Comparison of ENCODE assay signal across 12 cellular contexts in genomic region chr13:45162821-45163220, GRCh38. TPM values are rescaled to one million over a fixed set of nuclear protein-coding genes. Genes with fewer than 3 reads are reported as not detected.
A peak's percentile ranks its signal among the peaks of the same experiment; 100 is the strongest.
DNase-seq lines count a peak whose midpoint lies in the region; ATAC-seq, FAIRE-seq and TF ChIP-seq lines count a peak whose summit lies in the region.
"Had no signal": no experiment of that assay in that cellular context is flagged by ENCODE, and none has a peak within 500 bp of the region (broad histone marks: within the 10 kb centered on the region; RNA-seq: fewer than 3 reads in every experiment).

No MANE protein-coding gene starts in this region.

- H3K4me1 Mint-ChIP-seq in HFFc6 (ENCODE audit: low read depth) (peaks cover 26% of the 10 kb centered on the region), astrocyte (ENCODE audit: low read depth, unreplicated experiment) (peaks cover 18% of the 10 kb centered on the region), GM23338 (peaks cover 6% of the 10 kb centered on the region; the same call in 1 of the 3 replicates)

- H3K36me3 ChIP-seq in ACC112 (ENCODE audit: insufficient read depth, low read length) (peaks cover 7% of the 10 kb centered on the region; the same call in 1 of the 2 replicates), astrocyte (ENCODE audit: insufficient read depth, low read length) (peaks cover 3% of the 10 kb centered on the region), hepatocyte (replicated peaks; ENCODE audit: insufficient read depth, low read depth) (no peaks in the 10 kb centered on the region), GM23338 (ENCODE audit: insufficient read depth) (no peaks in the 10 kb centered on the region; the same call in 1 of the 2 replicates), spleen (peaks cover 0 to 52% (median 6%) of the 10 kb centered on the region in 6 donors)

- no peaks in the 10 kb centered on the region for H3K9me2 ChIP-seq in hepatocyte (replicated peaks; ENCODE audit: insufficient read depth)
- no peaks in the 10 kb centered on the region for H3K9me2 ChIP-seq in GM23338 (ENCODE audit: insufficient read depth)

- H3F3A ChIP-seq in GM23338 (replicated peaks; ENCODE audit: low read depth), result no peaks in the 10 kb centered on the region

- H3K36me3 Mint-ChIP-seq in HFFc6 (ENCODE audit: low read depth) (peaks cover 21% of the 10 kb centered on the region), astrocyte (ENCODE audit: low read depth, unreplicated experiment) (peaks cover 13% of the 10 kb centered on the region), GM23338 (ENCODE audit: low read depth) (peaks cover 13% of the 10 kb centered on the region; the same call in 2 of the 3 replicates)

- H3K4me2 ChIP-seq in astrocyte (ENCODE audit: low read length), result peak overlapping the region; percentile 59
- H3K4me2 ChIP-seq in hepatocyte, result no peak overlapping the region
- H3K4me2 ChIP-seq in GM23338, result no peak overlapping the region

- H3K27ac Mint-ChIP-seq in HFFc6 (peak overlapping the region; percentile 95), astrocyte (ENCODE audit: unreplicated experiment) (peak overlapping the region; percentile 60), GM23338 (no peak overlapping the region)

- peaks cover 1% of the 10 kb centered on the region; the same call in 1 of the 2 replicates for H3K27me3 Mint-ChIP-seq in HFFc6 (ENCODE audit: insufficient read depth)
- H3K27me3 Mint-ChIP-seq in astrocyte (ENCODE audit: low read depth, unreplicated experiment), result no peaks in the 10 kb centered on the region
- no peaks in the 10 kb centered on the region for H3K27me3 Mint-ChIP-seq in GM23338 (ENCODE audit: insufficient read depth, low read depth, poor library complexity)
- H3K27me3 Mint-ChIP-seq: CD8-positive, alpha-beta memory T cell had no signal

- WGBS in hepatocyte (ENCODE audit: low lambda C conversion rate, missing lambda C conversion rate), result 71% methylated on average over 1 of the region's 1 CpG
- WGBS in spleen, 5 donors, result 80 to 90% (median 87%) methylated on average over 1 of the region's 1 CpG

- no peaks in the 10 kb centered on the region for H3K79me2 ChIP-seq in ACC112 (ENCODE audit: control insufficient read depth, insufficient read depth, low read length, unreplicated experiment)
- peaks cover 22% of the 10 kb centered on the region for H3K79me2 ChIP-seq in astrocyte (ENCODE audit: insufficient read depth, low read length)
- no peaks in the 10 kb centered on the region for H3K79me2 ChIP-seq in hepatocyte
- 0 out of 2 replicates have a peak, but pooled peaks cover 6% of the 10 kb centered on the region for H3K79me2 ChIP-seq in GM23338 (replicated peaks; ENCODE audit: insufficient read depth)

- TF ChIP-seq POLR2A in spleen (IDR thresholded peaks at IDR 0.05), result no peak

- H3K9ac ChIP-seq in astrocyte (ENCODE audit: low read length), result peak overlapping the region; percentile 67

- peak overlapping the region; percentile 89 for H3K27ac ChIP-seq in ACC112 (ENCODE audit: low read depth, low read length)
- H3K27ac ChIP-seq in astrocyte (ENCODE audit: low read depth, low read length), result peak overlapping the region; percentile 88
- H3K27ac ChIP-seq in hepatocyte, result peak overlapping the region; percentile 50
- no peak overlapping the region for H3K27ac ChIP-seq in GM23338 (ENCODE audit: low read depth)
- H3K27ac ChIP-seq in spleen, result no peak overlapping the region

- H3K9me3 ChIP-seq in astrocyte (ENCODE audit: insufficient read depth, low read depth, low read length), result no peaks in the 10 kb centered on the region
- H3K9me3 ChIP-seq in hepatocyte (ENCODE audit: low read depth), result no peaks in the 10 kb centered on the region
- peaks cover 0 to under 1% (median 0%) of the 10 kb centered on the region in 8 donors for H3K9me3 ChIP-seq in spleen

- DNase-seq in HFFc6 (peak; percentile 87), astrocyte (ENCODE audit: low read depth) (peak; percentile 90), hepatocyte (ENCODE audit: low spot score) (no peak), GM23338 (ENCODE audit: low spot score) (no peak), NCI-H526 treated with DMSO at 0.1 percent for 48 hours (lab: John Stamatoyannopoulos, UW) (no peak), spleen (no peak)
- DNase-seq: CD8-positive, alpha-beta memory T cell; Karpas-422; NCI-H446 had no signal

- H3K4me3 ChIP-seq in ACC112 (ENCODE audit: low read depth, low read length), result no peak overlapping the region
- no peak overlapping the region for H3K4me3 ChIP-seq in astrocyte (ENCODE audit: insufficient read depth, low read depth, low read length)
- H3K4me3 ChIP-seq in hepatocyte, result no peak overlapping the region
- H3K4me3 ChIP-seq in GM23338, result no peak overlapping the region
- H3K4me3 ChIP-seq in spleen, result no peak overlapping the region

- H3K27me3 ChIP-seq in ACC112 (ENCODE audit: insufficient read depth, low read length) (no peaks in the 10 kb centered on the region), astrocyte (ENCODE audit: insufficient read depth, low read length) (no peaks in the 10 kb centered on the region), hepatocyte (no peaks in the 10 kb centered on the region), GM23338 (ENCODE audit: insufficient read depth) (no peaks in the 10 kb centered on the region), spleen (replicated peaks in 1 of 7) (no peaks in the 10 kb centered on the region)

- H3K9me3 Mint-ChIP-seq in HFFc6, result no peaks in the 10 kb centered on the region
- peaks cover 1% of the 10 kb centered on the region for H3K9me3 Mint-ChIP-seq in astrocyte (ENCODE audit: unreplicated experiment)
- no peaks in the 10 kb centered on the region for H3K9me3 Mint-ChIP-seq in GM23338
- H3K9me3 Mint-ChIP-seq: CD8-positive, alpha-beta memory T cell had no signal

- ATAC-seq in GM23338, result no peak
- no peak for ATAC-seq in HG03442 (IDR thresholded peaks at IDR 0.05; ENCODE audit: unreplicated experiment)

- H2AFZ ChIP-seq in ACC112 (ENCODE audit: low read length, unreplicated experiment) (no peak overlapping the region), astrocyte (ENCODE audit: low read depth, low read length) (no peak overlapping the region), hepatocyte (no peak overlapping the region), GM23338 (no peak overlapping the region)

- no peak for FAIRE-seq in astrocyte (lab: Jason Lieb, UNC)

- intact Hi-C loops in spleen (cut with DNase I; ENCODE audit: low total_unique reads), result no loop called here

- H4K20me1 ChIP-seq in astrocyte (ENCODE audit: insufficient read depth, low read length) (no peaks in the 10 kb centered on the region), hepatocyte (ENCODE audit: insufficient read depth, poor library complexity, severe bottlenecking) (no peaks in the 10 kb centered on the region), GM23338 (replicated peaks; ENCODE audit: insufficient read depth) (0 out of 2 replicates have a peak, but pooled peaks cover 2% of the 10 kb centered on the region)

- no peak for TF ChIP-seq CTCF in HFFc6 (IDR thresholded peaks at IDR 0.05)
- TF ChIP-seq CTCF in astrocyte (IDR thresholded peaks at IDR 0.05; ENCODE audit: insufficient read depth, low read depth, low read length), result no peak
- TF ChIP-seq CTCF in hepatocyte (IDR thresholded peaks at IDR 0.05; ENCODE audit: poor library complexity), result no peak
- TF ChIP-seq CTCF in GM23338 (conservative IDR thresholded peaks at IDR 0.05; ENCODE audit: low read depth in 2 of 2), result no peak
- TF ChIP-seq CTCF in spleen (IDR thresholded peaks at IDR 0.05 in 8 of 11, conservative IDR thresholded peaks at IDR 0.05 in 3 of 11), result no peak

- H3K4me3 Mint-ChIP-seq in HFFc6, result peak overlapping the region; percentile 39; the same call in 1 of the 2 replicates
- no peak overlapping the region for H3K4me3 Mint-ChIP-seq in astrocyte (ENCODE audit: unreplicated experiment)
- H3K4me3 Mint-ChIP-seq in GM23338, result no peak overlapping the region
- H3K4me3 Mint-ChIP-seq: CD8-positive, alpha-beta memory T cell had no signal

- peaks cover 18% of the 10 kb centered on the region for H3K4me1 ChIP-seq in ACC112 (ENCODE audit: control insufficient read depth, insufficient read depth, low read length, unreplicated experiment)
- peaks cover 17% of the 10 kb centered on the region for H3K4me1 ChIP-seq in astrocyte (ENCODE audit: insufficient read depth, low read length)
- no peaks in the 10 kb centered on the region for H3K4me1 ChIP-seq in hepatocyte (ENCODE audit: insufficient read depth)
- no peaks in the 10 kb centered on the region for H3K4me1 ChIP-seq in GM23338 (ENCODE audit: insufficient read depth)
- no peaks in the 10 kb centered on the region for H3K4me1 ChIP-seq in spleen

TF ChIP-seq in GM23338, 12 proteins besides CTCF, POLR2A, EP300 and RAD21 (continues in another document):
- TF ChIP-seq EZH2 (IDR thresholded peaks at IDR 0.05; ENCODE audit: low read depth, unreplicated experiment) (no peak), ETS1 (IDR thresholded peaks at IDR 0.05) (no peak)

RNA-seq across cellular contexts. Expression of gene KCTD4, which starts 38.0 kb away (rescaled TPM):
- total RNA-seq in HFFc6 (2021; fragmentation: NEBNext Ultra II Directional; extraction: Animal tissue kit (Norgen Biotek cat#: 25700)), result 1 to 10 TPM in 4 of 6 experiments, under 1 TPM in 2; 0.73 to 4.5 (median 1.1) TPM
- total RNA-seq in astrocyte, result 0.41 and 0.64 TPM in 2 replicates
- total RNA-seq in hepatocyte, result 0.23 and 0.60 TPM in 2 replicates
- 0.21 and 1.2 TPM in 2 replicates for polyA plus RNA-seq in hepatocyte
- total RNA-seq in GM23338 (2014; rRNA removed; shearing (Covaris generic)), result not detected in 2 replicates
- polyA plus RNA-seq in GM23338 (2016; fragmentation: Nextera tagmentation; extraction: Ambion mirVana), result 0.24 and 0.26 TPM in 2 replicates
- not detected for total RNA-seq in spleen
- polyA plus RNA-seq in spleen, result under 1 TPM in 1 of 3 donors, not detected in 2; 0.10 TPM
- total RNA-seq: cardiac septum; CD8-positive, alpha-beta memory T cell had no signal
- polyA plus RNA-seq: CD8-positive, alpha-beta memory T cell had no signal

RNA-seq across cellular contexts. Expression of gene GTF2F2, which starts 42.5 kb away (rescaled TPM):
- total RNA-seq in HFFc6 (2021; fragmentation: NEBNext Ultra II Directional; extraction: Animal tissue kit (Norgen Biotek cat#: 25700)), result 10 to 100 TPM; 22.9 to 31.5 (median 24.7) TPM
- total RNA-seq in astrocyte (24.5 and 27.8 TPM in 2 replicates), hepatocyte (25.7 and 25.8 TPM in 2 replicates), spleen (10 to 100 TPM; 12.8 to 19.1 (median 16.6) TPM)
- polyA plus RNA-seq in hepatocyte (23.1 and 26.7 TPM in 2 replicates), GM23338 (2016; fragmentation: Nextera tagmentation; extraction: Ambion mirVana) (72.0 and 75.6 TPM in 2 replicates), spleen (10 to 100 TPM; 11.8 to 16.8 (median 14.3) TPM)
- 37.1 and 42.1 TPM in 2 replicates for total RNA-seq in GM23338 (2014; rRNA removed; shearing (Covaris generic))

Comparison
In these comparisons a context has a peak if more than half of its experiments do, and no peak if none do; other contexts are left out.
1. H3K27ac ChIP-seq: peak in ACC112 (single experiment), astrocyte (single experiment) and hepatocyte (single experiment); none in GM23338 (single experiment) and spleen (0 of 8).
2. DNase-seq: peak in HFFc6 (single experiment) and astrocyte (single experiment); none in hepatocyte (single experiment), GM23338 (single experiment), NCI-H526 treated with DMSO at 0.1 percent for 48 hours (single experiment) and spleen (single experiment).